In the genomic region with DNA sequence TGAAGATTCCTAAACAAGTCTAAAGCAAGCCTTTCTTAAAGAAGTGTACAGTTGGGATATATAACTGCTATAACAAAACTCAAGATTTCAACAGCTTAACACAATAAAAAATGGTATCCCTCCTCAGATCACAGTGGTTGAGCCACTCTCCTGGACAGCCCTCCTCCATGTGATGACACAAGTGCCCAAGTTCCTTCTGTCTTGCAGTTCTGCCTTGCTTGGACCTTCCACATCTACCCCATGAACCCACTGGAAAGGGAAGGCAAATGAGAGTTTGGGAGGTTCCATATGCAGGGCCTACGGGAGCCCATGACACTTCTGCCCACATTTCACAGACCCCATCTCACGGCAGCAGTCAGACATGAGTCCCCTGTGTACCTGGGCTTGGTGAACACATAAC, we compare ENCODE assay signal across 23 cellular contexts.
DNase-seq lines count a peak whose midpoint lies in the region; ATAC-seq, FAIRE-seq and TF ChIP-seq lines count a peak whose summit lies in the region.
"Had no signal": no experiment of that assay in that cellular context is flagged by ENCODE, and none has a peak within 500 bp of the region (broad histone marks: within the 10 kb centered on the region; RNA-seq: fewer than 3 reads in every experiment).

No MANE protein-coding gene starts in this region.

- H2BK20ac ChIP-seq in H9 (ENCODE audit: low read depth, low read length, poor library complexity, severe bottlenecking), result no peak overlapping the region

- H4K8ac ChIP-seq in H9 (replicated peaks; ENCODE audit: insufficient read length, low read depth, low read length), result no peak overlapping the region

- CTCF ChIA-PET in K562 (lab: Yijun Ruan, JAX; ENCODE audit: low intra/inter-chr PET ratio), result no interaction called here

- H3K23ac ChIP-seq in H9 (ENCODE audit: insufficient read length, low read depth, low read length), result no peak overlapping the region

- H3K79me1 ChIP-seq in H9 (ENCODE audit: insufficient read depth, low read depth, low read length, poor library complexity, severe bottlenecking), result no peaks in the 10 kb centered on the region

- ATAC-seq in K562, result no peak
- ATAC-seq in heart left ventricle, result no peak
- no peak for ATAC-seq in HG03342 (IDR thresholded peaks at IDR 0.05; ENCODE audit: unreplicated experiment)

- H3K4me1 Mint-ChIP-seq in H9 (peaks cover 2% of the 10 kb centered on the region in 2 experiments; a peak in 2 of 4 replicates), osteocyte (ENCODE audit: unreplicated experiment) (no peaks in the 10 kb centered on the region)

- BruUV-seq in K562 (replicated peaks; lab: Mats Ljungman, UMichigan), result no TSS peak

- H3T11ph ChIP-seq in H9 (ENCODE audit: low read length), result no peak overlapping the region

- WGBS in H9 (ENCODE audit: extremely low coverage, insufficient read length, low lambda C conversion rate), result no CpG with 5 or more reads among the region's 2 CpGs
- 76% methylated on average over 2 of the region's 2 CpGs for WGBS in K562 (ENCODE audit: insufficient coverage, low coverage, missing lambda C conversion rate)
- 86% methylated on average over 2 of the region's 2 CpGs for WGBS in esophagus muscularis mucosa
- 70 to 94% (median 84%) methylated on average over 2 of the region's 2 CpGs for WGBS in heart left ventricle, 4 donors

- FAIRE-seq in K562 (lab: Jason Lieb, UNC), result no peak
- FAIRE-seq: A204.1, GM12892, GM18507, HTR-8/SVneo had no signal

- no peak overlapping the region for H3K27ac ChIP-seq in H9 (ENCODE audit: insufficient read length, low read depth, low read length)
- no peak overlapping the region for H3K27ac ChIP-seq in K562 (ENCODE audit: extremely low read depth, low read depth, low read length)
- H3K27ac ChIP-seq in esophagus muscularis mucosa (replicated peaks in 1 of 4), result no peak overlapping the region
- no peak overlapping the region for H3K27ac ChIP-seq in heart left ventricle

- H3K23me2 ChIP-seq in H9 (ENCODE audit: insufficient read length, low read depth, low read length, poor library complexity, severe bottlenecking), result no peaks in the 10 kb centered on the region

- no peaks in the 10 kb centered on the region for H3K9me3 ChIP-seq in H9 (ENCODE audit: control insufficient read depth, low read depth, low read length)
- no peaks in the 10 kb centered on the region for H3K9me3 ChIP-seq in K562 (replicated peaks; ENCODE audit: control insufficient read depth, insufficient read depth, low read depth, low read length)
- H3K9me3 ChIP-seq in esophagus muscularis mucosa, result no peaks in the 10 kb centered on the region
- no peaks in the 10 kb centered on the region for H3K9me3 ChIP-seq in heart left ventricle

- no peaks in the 10 kb centered on the region for H3K36me3 ChIP-seq in K562 (ENCODE audit: control insufficient read depth, insufficient read depth, low read length)
- H3K36me3 ChIP-seq in esophagus muscularis mucosa, result no peaks in the 10 kb centered on the region
- H3K36me3 ChIP-seq in heart left ventricle, result no peaks in the 10 kb centered on the region
- H3K36me3 ChIP-seq: BE2C had no signal

- H3K36me3 Mint-ChIP-seq in H9 (ENCODE audit: insufficient read depth in 1 of 3, low read depth in 3 of 3) (no peaks in the 10 kb centered on the region), osteocyte (ENCODE audit: unreplicated experiment) (no peaks in the 10 kb centered on the region)
- H3K36me3 Mint-ChIP-seq: CD4-positive, CD25-positive, alpha-beta regulatory T cell had no signal

- no peak overlapping the region for H2BK5ac ChIP-seq in H9 (ENCODE audit: insufficient read length, low read length)

- in situ Hi-C loops in K562 (cut with MboI), result no loop called here

- no peak overlapping the region for H4K5ac ChIP-seq in H9 (ENCODE audit: insufficient read length, low read depth, low read length)

- no peak overlapping the region for H4K91ac ChIP-seq in H9 (ENCODE audit: insufficient read length, low read depth, low read length)

- no peak for TF ChIP-seq RAD21 in K562 (CRISPR knock-in tag; conservative IDR thresholded peaks at IDR 0.05 in 1 of 2, IDR thresholded peaks at IDR 0.05 in 1 of 2)

- no peaks in the 10 kb centered on the region for H4K20me1 ChIP-seq in H9 (ENCODE audit: control insufficient read depth, insufficient read depth, insufficient read length)
- no peaks in the 10 kb centered on the region for H4K20me1 ChIP-seq in K562 (replicated peaks; ENCODE audit: control insufficient read depth, insufficient read depth, low read length)

- H3K4me3 Mint-ChIP-seq in H9 (no peak overlapping the region), osteocyte (ENCODE audit: unreplicated experiment) (no peak overlapping the region)
- H3K4me3 Mint-ChIP-seq: CD4-positive, CD25-positive, alpha-beta regulatory T cell had no signal

- H3K18ac ChIP-seq in H9 (ENCODE audit: insufficient read length, low read depth, low read length), result no peak overlapping the region

- H3K27ac Mint-ChIP-seq in H9, result no peak overlapping the region
- H3K27ac Mint-ChIP-seq in osteocyte (ENCODE audit: unreplicated experiment), result no peak overlapping the region
- H3K27ac Mint-ChIP-seq: CD4-positive, CD25-positive, alpha-beta regulatory T cell had no signal

- H3K4me1 ChIP-seq in H9 (ENCODE audit: insufficient read depth, low read length) (no peaks in the 10 kb centered on the region), K562 (replicated peaks in 1 of 2; ENCODE audit: control insufficient read depth in 2 of 2, insufficient read depth in 2 of 2, low read length in 2 of 2) (peaks cover 9 to 23% of the 10 kb centered on the region in 2 experiments), esophagus muscularis mucosa (no peaks in the 10 kb centered on the region), heart left ventricle (no peaks in the 10 kb centered on the region)
- H3K4me1 ChIP-seq: BE2C had no signal

- TF ChIP-seq EP300 in K562 (IDR thresholded peaks at IDR 0.05; ENCODE audit: low read length), result no peak
- no peak for TF ChIP-seq EP300 in esophagus muscularis mucosa (IDR thresholded peaks at IDR 0.05)

- H2AFZ ChIP-seq in H9 (ENCODE audit: low read length), result no peak overlapping the region
- H2AFZ ChIP-seq in K562 (ENCODE audit: low read depth, low read length), result peak overlapping the region; percentile 74; the same call in 1 of the 2 replicates

- TF ChIP-seq CTCF in H9 (conservative IDR thresholded peaks at IDR 0.05) (no peak), K562 (IDR thresholded peaks at IDR 0.05 in 2 of 3, conservative IDR thresholded peaks at IDR 0.05 in 1 of 3; ENCODE audit: insufficient read depth in 2 of 3, low read depth in 1 of 3, low read length in 3 of 3) (no peak), esophagus muscularis mucosa (IDR thresholded peaks at IDR 0.05) (no peak), osteocyte (IDR thresholded peaks at IDR 0.05) (no peak), heart left ventricle (IDR thresholded peaks at IDR 0.05) (no peak)

- H3K27me3 ChIP-seq in H9 (ENCODE audit: insufficient read depth, low read length) (no peaks in the 10 kb centered on the region), K562 (ENCODE audit: control insufficient read depth in 2 of 2, insufficient read depth in 2 of 2, low read length in 2 of 2) (no peaks in the 10 kb centered on the region), esophagus muscularis mucosa (no peaks in the 10 kb centered on the region), heart left ventricle (no peaks in the 10 kb centered on the region)
- H3K27me3 ChIP-seq: BE2C had no signal

- H3K9me3 Mint-ChIP-seq in H9, result no peaks in the 10 kb centered on the region; a peak in 1 of 5 replicates
- H3K9me3 Mint-ChIP-seq in osteocyte (ENCODE audit: unreplicated experiment), result peaks cover 5% of the 10 kb centered on the region
- H3K9me3 Mint-ChIP-seq: CD8-positive, alpha-beta memory T cell had no signal

- no peak overlapping the region for H3K56ac ChIP-seq in H9 (ENCODE audit: insufficient read length, low read depth, low read length)

- H3K4ac ChIP-seq in H9 (ENCODE audit: low read depth, low read length), result no peak overlapping the region

- H2BK120ac ChIP-seq in H9 (ENCODE audit: low read depth, low read length, poor library complexity, severe bottlenecking), result no peak overlapping the region

- intact Hi-C loops in K562 (cut with micrococcal nuclease), result no loop called here
- intact Hi-C loops in esophagus muscularis mucosa (cut with DNase I), result no loop called here
- intact Hi-C loops in heart left ventricle (cut with DNase I), result no loop called here

- H2BK15ac ChIP-seq in H9 (ENCODE audit: low read depth, low read length), result no peak overlapping the region

- H3K9ac ChIP-seq in H9 (ENCODE audit: extremely low read depth, insufficient read length, low read length) (no peak overlapping the region), K562 (ENCODE audit: insufficient read depth in 1 of 2, low read depth in 2 of 2, low read length in 2 of 2) (no peak overlapping the region)

- no peaks in the 10 kb centered on the region for H3K9me1 ChIP-seq in K562 (ENCODE audit: control insufficient read depth, insufficient read depth, low read length)

- no peaks in the 10 kb centered on the region; the same call in 1 of the 2 replicates for H3K27me3 Mint-ChIP-seq in H9 (ENCODE audit: low read depth)
- no peaks in the 10 kb centered on the region for H3K27me3 Mint-ChIP-seq in osteocyte (ENCODE audit: unreplicated experiment)
- H3K27me3 Mint-ChIP-seq: CD4-positive, CD25-positive, alpha-beta regulatory T cell; CD8-positive, alpha-beta memory T cell had no signal

- H3K14ac ChIP-seq in H9 (ENCODE audit: insufficient read depth, low read length), result no peak overlapping the region

- no peak overlapping the region for H2BK12ac ChIP-seq in H9 (ENCODE audit: insufficient read length, low read depth, low read length)

- no peak for TF ChIP-seq POLR2A in K562 (conservative IDR thresholded peaks at IDR 0.05)
- TF ChIP-seq POLR2A in esophagus muscularis mucosa (IDR thresholded peaks at IDR 0.05; ENCODE audit: low read depth), result no peak
- TF ChIP-seq POLR2A in heart left ventricle (IDR thresholded peaks at IDR 0.05), result no peak

- H3K4me2 ChIP-seq in H9 (ENCODE audit: insufficient read depth, insufficient read length, low read length) (no peak overlapping the region), K562 (ENCODE audit: insufficient read depth, low read length) (no peak overlapping the region)

- DNase-seq in H9 (peak; percentile 4), K562 (ENCODE audit: extremely low read depth in 1 of 4, low spot score in 3 of 4) (no peak), esophagus muscularis mucosa (ENCODE audit: extremely low spot score) (peak; percentile 55), osteocyte (ENCODE audit: extremely low spot score, unreplicated experiment) (peak; percentile 49), heart left ventricle (no peak), KG1 (lab: John Stamatoyannopoulos, UW) (no peak)
- DNase-seq: ACHN; BE2C; C1 segment of cervical spinal cord; CD4-positive, CD25-positive, alpha-beta regulatory T cell; CD8-positive, alpha-beta memory T cell; COR-L47; DMS 273 treated with DMSO at 0.1 percent for 48 hours; GDM1; GOT3; H7; IMR-90; KBM-7 had no signal

- POLR2A ChIA-PET in K562 (lab: Yijun Ruan, JAX), result interaction anchor here (0.6 to 2.0 kb wide), 6 partner anchors 8 to 53 kb away, joined by 3 to 6 read pairs (median 5); no protein-coding TSS in a partner anchor

- H3K4me3 ChIP-seq in K562, result no peak overlapping the region
- no peak overlapping the region for H3K4me3 ChIP-seq in esophagus muscularis mucosa
- no peak overlapping the region for H3K4me3 ChIP-seq in heart left ventricle

- H3K79me2 ChIP-seq in H9 (ENCODE audit: insufficient read depth, low read length) (no peaks in the 10 kb centered on the region), K562 (ENCODE audit: control insufficient read depth, insufficient read depth, low read length) (no peaks in the 10 kb centered on the region)

- no peak overlapping the region for H2AK5ac ChIP-seq in H9 (ENCODE audit: insufficient read length, low read length)

Comparison
In these comparisons a context has a peak if more than half of its experiments do, and no peak if none do; other contexts are left out.
1. DNase-seq: peak in H9 (single experiment), esophagus muscularis mucosa (single experiment) and osteocyte (single experiment); none in K562 (0 of 4), heart left ventricle (0 of 5) and KG1 (single experiment).